In genomic region chr9:97714435-97714834, GRCh38 we compare ENCODE assay signal across 1 cellular context.
TF ChIP-seq lines count a peak whose summit lies in the region.

No MANE protein-coding gene starts in this region.

TF ChIP-seq in HepG2, 621 proteins besides CTCF, POLR2A, EP300 and RAD21 (continued from another document):
- peak; percentile 20 for TF ChIP-seq TEAD3 (CRISPR knock-in tag; optimal IDR thresholded peaks at IDR 0.05; ENCODE audit: borderline replicate concordance)
- TF ChIP-seq FOXA1 (IDR thresholded peaks at IDR 0.05): no peak
- no peak for TF ChIP-seq FOXA1 (CRISPR knock-in tag; IDR thresholded peaks at IDR 0.05)
TF ChIP-seq in HepG2: peak in this region for 2.
